1 cellular context compared by ENCODE assay signal in genomic region chr10:72249176-72249862, GRCh38.
A peak's percentile ranks its signal among the peaks of the same experiment; 100 is the strongest.
TF ChIP-seq lines count a peak whose summit lies in the region.

No MANE protein-coding gene starts in this region.

TF ChIP-seq in HepG2, 621 proteins besides CTCF, POLR2A, EP300 and RAD21:
- TF ChIP-seq, protein P1, sequence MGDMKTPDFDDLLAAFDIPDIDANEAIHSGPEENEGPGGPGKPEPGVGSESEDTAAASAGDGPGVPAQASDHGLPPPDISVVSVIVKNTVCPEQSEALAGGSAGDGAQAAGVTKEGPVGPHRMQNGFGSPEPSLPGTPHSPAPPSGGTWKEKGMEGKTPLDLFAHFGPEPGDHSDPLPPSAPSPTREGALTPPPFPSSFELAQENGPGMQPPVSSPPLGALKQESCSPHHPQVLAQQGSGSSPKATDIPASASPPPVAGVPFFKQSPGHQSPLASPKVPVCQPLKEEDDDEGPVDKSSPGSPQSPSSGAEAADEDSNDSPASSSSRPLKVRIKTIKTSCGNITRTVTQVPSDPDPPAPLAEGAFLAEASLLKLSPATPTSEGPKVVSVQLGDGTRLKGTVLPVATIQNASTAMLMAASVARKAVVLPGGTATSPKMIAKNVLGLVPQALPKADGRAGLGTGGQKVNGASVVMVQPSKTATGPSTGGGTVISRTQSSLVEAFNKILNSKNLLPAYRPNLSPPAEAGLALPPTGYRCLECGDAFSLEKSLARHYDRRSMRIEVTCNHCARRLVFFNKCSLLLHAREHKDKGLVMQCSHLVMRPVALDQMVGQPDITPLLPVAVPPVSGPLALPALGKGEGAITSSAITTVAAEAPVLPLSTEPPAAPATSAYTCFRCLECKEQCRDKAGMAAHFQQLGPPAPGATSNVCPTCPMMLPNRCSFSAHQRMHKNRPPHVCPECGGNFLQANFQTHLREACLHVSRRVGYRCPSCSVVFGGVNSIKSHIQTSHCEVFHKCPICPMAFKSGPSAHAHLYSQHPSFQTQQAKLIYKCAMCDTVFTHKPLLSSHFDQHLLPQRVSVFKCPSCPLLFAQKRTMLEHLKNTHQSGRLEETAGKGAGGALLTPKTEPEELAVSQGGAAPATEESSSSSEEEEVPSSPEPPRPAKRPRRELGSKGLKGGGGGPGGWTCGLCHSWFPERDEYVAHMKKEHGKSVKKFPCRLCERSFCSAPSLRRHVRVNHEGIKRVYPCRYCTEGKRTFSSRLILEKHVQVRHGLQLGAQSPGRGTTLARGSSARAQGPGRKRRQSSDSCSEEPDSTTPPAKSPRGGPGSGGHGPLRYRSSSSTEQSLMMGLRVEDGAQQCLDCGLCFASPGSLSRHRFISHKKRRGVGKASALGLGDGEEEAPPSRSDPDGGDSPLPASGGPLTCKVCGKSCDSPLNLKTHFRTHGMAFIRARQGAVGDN (CRISPR knock-in tag; IDR thresholded peaks at IDR 0.05), result 0 out of 2 replicates have a peak, but pooled peaks have one; percentile 4
- 0 out of 2 replicates have a peak, but pooled peaks have one; percentile 1 for TF ChIP-seq ZBTB4 (CRISPR knock-in tag; IDR thresholded peaks at IDR 0.05; ENCODE audit: borderline replicate concordance)
- TF ChIP-seq, protein P2, sequence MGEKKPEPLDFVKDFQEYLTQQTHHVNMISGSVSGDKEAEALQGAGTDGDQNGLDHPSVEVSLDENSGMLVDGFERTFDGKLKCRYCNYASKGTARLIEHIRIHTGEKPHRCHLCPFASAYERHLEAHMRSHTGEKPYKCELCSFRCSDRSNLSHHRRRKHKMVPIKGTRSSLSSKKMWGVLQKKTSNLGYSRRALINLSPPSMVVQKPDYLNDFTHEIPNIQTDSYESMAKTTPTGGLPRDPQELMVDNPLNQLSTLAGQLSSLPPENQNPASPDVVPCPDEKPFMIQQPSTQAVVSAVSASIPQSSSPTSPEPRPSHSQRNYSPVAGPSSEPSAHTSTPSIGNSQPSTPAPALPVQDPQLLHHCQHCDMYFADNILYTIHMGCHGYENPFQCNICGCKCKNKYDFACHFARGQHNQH (CRISPR knock-in tag; IDR thresholded peaks at IDR 0.05), result 0 out of 2 replicates have a peak, but pooled peaks have one; percentile 1
- 0 out of 2 replicates have a peak, but pooled peaks have one; percentile 6 for TF ChIP-seq NR2F2 (IDR thresholded peaks at IDR 0.05; ENCODE audit: borderline replicate concordance, low read depth)
- 0 out of 2 replicates have a peak, but pooled peaks have one; percentile 39 for TF ChIP-seq ZNF547 (CRISPR knock-in tag; IDR thresholded peaks at IDR 0.05)
- TF ChIP-seq KLF16 (CRISPR knock-in tag; IDR thresholded peaks at IDR 0.05), result 0 out of 4 replicates have a peak, but pooled peaks of 1 of the 2 experiments have one; percentile 8
